Comparison of ENCODE assay signal across 28 cellular contexts in genomic region chr4:61425315-61425714, GRCh38.
"Had no signal": no experiment of that assay in that cellular context is flagged by ENCODE, and none has a peak within 500 bp of the region (broad histone marks: within the 10 kb centered on the region; RNA-seq: fewer than 3 reads in every experiment).

No MANE protein-coding gene starts in this region.

- H3K4me3 ChIP-seq: K562, PC-9, SK-N-MC had no signal

- H3K27ac ChIP-seq: brain microvascular endothelial cell, PC-9, SK-N-MC had no signal

- H3K27me3 Mint-ChIP-seq: activated B cell treated with CpG ODN at 0.5 μM for 24 hours; activated CD4-positive, alpha-beta T cell treated with anti-CD3 and anti-CD28 coated beads, Interleukin-2, amount 10 ng/mL, durations not matched to agents 24 days and 14 days; activated naive CD4-positive, alpha-beta T cell treated with anti-CD3 and anti-CD28 coated beads, Interleukin-2, amount 10 ng/mL, durations not matched to agents 7 days and 5 days; activated naive CD8-positive, alpha-beta T cell treated with anti-CD3 and anti-CD28 coated beads for 36 hours; T-cell had no signal

- H3K4me1 Mint-ChIP-seq: activated B cell treated with CpG ODN at 0.5 μM for 24 hours; activated CD4-positive, alpha-beta T cell treated with anti-CD3 and anti-CD28 coated beads, Interleukin-2, amount 10 ng/mL, durations not matched to agents 24 days and 14 days; activated naive CD4-positive, alpha-beta T cell treated with anti-CD3 and anti-CD28 coated beads, Interleukin-2, amount 10 ng/mL, durations not matched to agents 7 days and 5 days; activated naive CD8-positive, alpha-beta T cell treated with anti-CD3 and anti-CD28 coated beads for 36 hours; T-cell had no signal

- H3K9me3 Mint-ChIP-seq: activated CD4-positive, alpha-beta T cell treated with anti-CD3 and anti-CD28 coated beads, Interleukin-2, amount 10 ng/mL, durations not matched to agents 24 days and 14 days had no signal

- H3K36me3 Mint-ChIP-seq: activated naive CD4-positive, alpha-beta T cell treated with anti-CD3 and anti-CD28 coated beads, Interleukin-2, amount 10 ng/mL, durations not matched to agents 7 days and 5 days; activated naive CD8-positive, alpha-beta T cell treated with anti-CD3 and anti-CD28 coated beads for 36 hours; T-cell had no signal

- H3K27me3 ChIP-seq: brain microvascular endothelial cell had no signal

- H3K4me2 ChIP-seq: PC-9 had no signal

- H3K27ac Mint-ChIP-seq: activated B cell treated with CpG ODN at 0.5 μM for 24 hours; activated CD4-positive, alpha-beta T cell treated with anti-CD3 and anti-CD28 coated beads, Interleukin-2, amount 10 ng/mL, durations not matched to agents 24 days and 14 days; activated naive CD4-positive, alpha-beta T cell treated with anti-CD3 and anti-CD28 coated beads, Interleukin-2, amount 10 ng/mL, durations not matched to agents 7 days and 5 days; activated naive CD8-positive, alpha-beta T cell treated with anti-CD3 and anti-CD28 coated beads for 36 hours; activated T-cell treated with anti-CD3 and anti-CD28 coated beads, Interleukin-2, amount 50 U/mL, for 72 hours; activated T-helper 2 cell treated with anti-CD3 and anti-CD28 coated beads, Interferon-gamma antibody, Interleukin-2, Interleukin-4, amounts not matched to agents 10 μg/mL and 5 μg/mL and 100 μg/mL, durations not matched to agents 14 hours and 24 hours and 36 hours; T-cell had no signal

- H2AFZ ChIP-seq: PC-9 had no signal

- H3K36me3 ChIP-seq: brain microvascular endothelial cell had no signal

- DNase-seq: activated B cell treated with CpG ODN at 0.5 μM for 24 hours; activated CD4-positive, alpha-beta T cell treated with anti-CD3 and anti-CD28 coated beads for 1 hour; activated CD4-positive, alpha-beta T cell treated with anti-CD3 and anti-CD28 coated beads, Interleukin-2, amount 10 ng/mL, durations not matched to agents 24 days and 14 days; activated CD4-positive, alpha-beta T cell treated with anti-CD3 and anti-CD28 coated beads, Interleukin-2, amount 50 U/mL, for 48 hours; activated gamma-delta T cell treated with Interleukin-2 at 50 U/mL for 16 hours; activated naive CD4-positive, alpha-beta T cell treated with anti-CD3 and anti-CD28 coated beads, Interleukin-2, amount 10 ng/mL, durations not matched to agents 7 days and 5 days; activated naive CD8-positive, alpha-beta T cell treated with anti-CD3 and anti-CD28 coated beads for 36 hours; activated T-cell treated with anti-CD3 and anti-CD28 coated beads for 4 hours; activated T-cell treated with anti-CD3 and anti-CD28 coated beads, Interleukin-2, amount 50 U/mL, for 72 hours; brain microvascular endothelial cell; caudate nucleus; Kasumi-1; NCI-H1092; NCI-H1417; NCI-H1694; NCI-H2029; NCI-H2107; NCI-H345; NCI-H510A; NCI-H526 treated with DMSO at 0.1 percent for 48 hours; T-cell; T-helper 2 cell; T1000 had no signal

- H3K4me3 Mint-ChIP-seq: activated B cell treated with CpG ODN at 0.5 μM for 24 hours; activated CD4-positive, alpha-beta T cell treated with anti-CD3 and anti-CD28 coated beads, Interleukin-2, amount 10 ng/mL, durations not matched to agents 24 days and 14 days; activated naive CD4-positive, alpha-beta T cell treated with anti-CD3 and anti-CD28 coated beads, Interleukin-2, amount 10 ng/mL, durations not matched to agents 7 days and 5 days; activated naive CD8-positive, alpha-beta T cell treated with anti-CD3 and anti-CD28 coated beads for 36 hours; activated T-cell treated with anti-CD3 and anti-CD28 coated beads, Interleukin-2, amount 50 U/mL, for 72 hours; T-cell had no signal

- ATAC-seq: activated T-cell treated with anti-CD3 and anti-CD28 coated beads, Interleukin-2, amount 50 U/mL, for 72 hours; K562; Right ventricle myocardium inferior; T-cell had no signal
